ENCODE assay signal across 8 cellular contexts in genomic region chr12:14111230-14111865, GRCh38.
A peak's percentile ranks its signal among the peaks of the same experiment; 100 is the strongest.
DNase-seq lines count a peak whose midpoint lies in the region; ATAC-seq and TF ChIP-seq lines count a peak whose summit lies in the region.

No MANE protein-coding gene starts in this region.

- H3K36me3 ChIP-seq in mammary epithelial cell (ENCODE audit: insufficient read depth, low read length) (no peaks in the 10 kb centered on the region), right lobe of liver (no peaks in the 10 kb centered on the region), neuronal stem cell (replicated peaks in 1 of 2; ENCODE audit: control insufficient read depth in 2 of 2, insufficient read depth in 2 of 2, low read length in 2 of 2) (no peaks in the 10 kb centered on the region), tibial artery (no peaks in the 10 kb centered on the region)

- BruUV-seq in MCF 10A (replicated peaks; lab: Mats Ljungman, UMichigan) = no TSS peak
- no TSS peak for BruUV-seq in mammary epithelial cell (replicated peaks; lab: Mats Ljungman, UMichigan)

- peak; percentile 12 for DNase-seq in MCF 10A (ENCODE audit: unreplicated experiment)
- no peak for DNase-seq in mammary epithelial cell
- peak; percentile 28 for DNase-seq in NCI-H69 (lab: John Stamatoyannopoulos, UW)
- no peak for DNase-seq in right lobe of liver
- no peak for DNase-seq in neuronal stem cell (ENCODE audit: low spot score)
- no peak for DNase-seq in activated gamma-delta T cell (lab: John Stamatoyannopoulos, UW)
- no peak for DNase-seq in tibial artery

- no peak for TF ChIP-seq POLR2A in right lobe of liver (IDR thresholded peaks at IDR 0.05)

- intact Hi-C loops in MCF 10A (cut with micrococcal nuclease) (no loop called here), mammary epithelial cell (cut with micrococcal nuclease) (no loop called here), right lobe of liver (cut with DNase I) (no loop called here), tibial artery (cut with DNase I; ENCODE audit: low total_unique reads) (no loop called here)

- H2BK12ac ChIP-seq in neuronal stem cell (ENCODE audit: low read length) = no peak overlapping the region

- H3K4me1 Mint-ChIP-seq in MCF 10A (ENCODE audit: insufficient read depth, unreplicated experiment) = no peaks in the 10 kb centered on the region

- no peak overlapping the region for H3K27ac Mint-ChIP-seq in MCF 10A (ENCODE audit: low read depth, unreplicated experiment)

- H3K4me3 Mint-ChIP-seq in MCF 10A (ENCODE audit: unreplicated experiment) = no peak overlapping the region

- no peaks in the 10 kb centered on the region for H3K4me1 ChIP-seq in mammary epithelial cell (ENCODE audit: insufficient read depth, low read length)
- H3K4me1 ChIP-seq in right lobe of liver = no peaks in the 10 kb centered on the region
- no peaks in the 10 kb centered on the region for H3K4me1 ChIP-seq in neuronal stem cell (ENCODE audit: control insufficient read depth in 2 of 2, insufficient read depth in 1 of 2, low read depth in 1 of 2, low read length in 2 of 2)
- H3K4me1 ChIP-seq in tibial artery = no peaks in the 10 kb centered on the region

- H3K4me3 ChIP-seq in mammary epithelial cell (replicated peaks in 1 of 3; ENCODE audit: insufficient read depth in 1 of 3, low read depth in 2 of 3, low read length in 3 of 3) (no peak overlapping the region), right lobe of liver (no peak overlapping the region), neuronal stem cell (ENCODE audit: low read length in 2 of 2) (no peak overlapping the region), tibial artery (no peak overlapping the region)

- no peak overlapping the region for H3K23ac ChIP-seq in neuronal stem cell (ENCODE audit: low read depth, low read length, poor library complexity)

- H3K27me3 ChIP-seq in mammary epithelial cell (ENCODE audit: insufficient read depth, low read length) = no peaks in the 10 kb centered on the region
- H3K27me3 ChIP-seq in right lobe of liver = no peaks in the 10 kb centered on the region
- H3K27me3 ChIP-seq in neuronal stem cell (ENCODE audit: control insufficient read depth in 3 of 3, insufficient read depth in 3 of 3, low read depth in 1 of 3, low read length in 3 of 3) = no peaks in the 10 kb centered on the region
- no peaks in the 10 kb centered on the region for H3K27me3 ChIP-seq in tibial artery

- dilution Hi-C loops in mammary epithelial cell (cut with HindIII; ENCODE audit: low sequenced_read_pairs) = no loop called here

- TF ChIP-seq CTCF in MCF 10A (IDR thresholded peaks at IDR 0.05; ENCODE audit: unreplicated experiment) (no peak), mammary epithelial cell (conservative IDR thresholded peaks at IDR 0.05 in 1 of 2, IDR thresholded peaks at IDR 0.05 in 1 of 2; ENCODE audit: extremely low read depth in 1 of 2, insufficient read depth in 1 of 2, low read depth in 1 of 2, low read length in 2 of 2) (no peak), right lobe of liver (IDR thresholded peaks at IDR 0.05) (peak; percentile 16 to 21 (median 20)), tibial artery (IDR thresholded peaks at IDR 0.05) (no peak)

- H3K18ac ChIP-seq in neuronal stem cell (ENCODE audit: low read length) = no peak overlapping the region

- H3K36me3 Mint-ChIP-seq in MCF 10A (ENCODE audit: insufficient read depth, unreplicated experiment) = no peaks in the 10 kb centered on the region

- no peak overlapping the region for H4K91ac ChIP-seq in neuronal stem cell (ENCODE audit: low read depth, low read length, poor library complexity)

- CTCF ChIA-PET in MCF 10A (lab: Yijun Ruan, JAX) (interaction anchor here (0.6 kb wide), 1 partner anchor 24 kb away, joined by 4 read pairs; no protein-coding TSS in a partner anchor), mammary epithelial cell (lab: Charles Lee; ENCODE audit: low non-redundant PET) (no interaction called here)

- no peak overlapping the region for H3K27ac ChIP-seq in mammary epithelial cell (ENCODE audit: insufficient read depth, low read depth, low read length)
- H3K27ac ChIP-seq in right lobe of liver = no peak overlapping the region
- H3K27ac ChIP-seq in neuronal stem cell (replicated peaks; ENCODE audit: low read length) = no peak overlapping the region
- H3K27ac ChIP-seq in tibial artery = no peak overlapping the region

- H3K27me3 Mint-ChIP-seq in MCF 10A (ENCODE audit: insufficient read depth, unreplicated experiment) = no peaks in the 10 kb centered on the region

- no peaks in the 10 kb centered on the region for H3K79me2 ChIP-seq in mammary epithelial cell (ENCODE audit: insufficient read depth, low read length)

- H2AFZ ChIP-seq in mammary epithelial cell (ENCODE audit: low read depth, low read length) (no peak overlapping the region), neuronal stem cell (ENCODE audit: low read length) (no peak overlapping the region)

- H3K4me2 ChIP-seq in mammary epithelial cell (ENCODE audit: insufficient read depth, low read depth, low read length) (no peak overlapping the region), neuronal stem cell (ENCODE audit: insufficient read depth, low read length, poor library complexity, severe bottlenecking) (no peak overlapping the region)

- no peak overlapping the region for H2BK5ac ChIP-seq in neuronal stem cell (ENCODE audit: low read length)

- no peaks in the 10 kb centered on the region for H3K79me1 ChIP-seq in neuronal stem cell (ENCODE audit: low read depth, low read length)

- POLR2A ChIA-PET in MCF 10A (lab: Yijun Ruan, JAX) = no interaction called here

- no peaks in the 10 kb centered on the region for H4K20me1 ChIP-seq in mammary epithelial cell (ENCODE audit: insufficient read depth, low read length)

- H3K9me3 ChIP-seq in mammary epithelial cell (replicated peaks; ENCODE audit: insufficient read depth, low read length) = no peaks in the 10 kb centered on the region
- no peaks in the 10 kb centered on the region for H3K9me3 ChIP-seq in right lobe of liver
- H3K9me3 ChIP-seq in neuronal stem cell (replicated peaks in 1 of 2; ENCODE audit: control insufficient read depth in 2 of 2, insufficient read depth in 1 of 2, low read depth in 1 of 2, low read length in 2 of 2) = no peaks in the 10 kb centered on the region
- no peaks in the 10 kb centered on the region for H3K9me3 ChIP-seq in tibial artery

- no peak overlapping the region for H2BK120ac ChIP-seq in neuronal stem cell (ENCODE audit: low read depth, low read length)

- H2BK15ac ChIP-seq in neuronal stem cell (ENCODE audit: low read length) = no peak overlapping the region

- in situ Hi-C loops in mammary epithelial cell (cut with MboI; ENCODE audit: low sequenced_read_pairs in 2 of 2) = no loop called here

- 83% methylated on average over 8 of the region's 9 CpGs for WGBS in mammary epithelial cell (ENCODE audit: low coverage, missing lambda C conversion rate)
- 22% methylated on average over 9 of the region's 9 CpGs for WGBS in right lobe of liver (ENCODE audit: insufficient coverage, low coverage, low lambda C conversion rate, missing lambda C conversion rate)
- no CpG with 5 or more reads among the region's 9 CpGs for WGBS in neuronal stem cell (ENCODE audit: extremely low coverage in 2 of 2, insufficient read length in 2 of 2, insufficient replicate concordance in 1 of 2), 2 donors

- no peak overlapping the region for H2AK5ac ChIP-seq in neuronal stem cell (ENCODE audit: low read depth, low read length)

- peak; percentile 94 for ATAC-seq in HG02763 (IDR thresholded peaks at IDR 0.05; ENCODE audit: unreplicated experiment)
- ATAC-seq in right lobe of liver = peak in 3 of 4 donors; percentile 31 to 44 (median 39)

- H4K8ac ChIP-seq in neuronal stem cell (ENCODE audit: low read depth, low read length) = no peak overlapping the region

- no peak overlapping the region for H3K14ac ChIP-seq in neuronal stem cell (ENCODE audit: low read length)

- H3K9ac ChIP-seq in mammary epithelial cell (ENCODE audit: insufficient read depth, low read length) = no peak overlapping the region
- no peak overlapping the region for H3K9ac ChIP-seq in neuronal stem cell (ENCODE audit: low read depth, low read length, poor library complexity)

- H3K9me3 Mint-ChIP-seq in MCF 10A (ENCODE audit: unreplicated experiment) = peaks cover 3% of the 10 kb centered on the region

- H3K4ac ChIP-seq in neuronal stem cell (ENCODE audit: low read length) = no peak overlapping the region

Comparison
In these comparisons a context has a peak if more than half of its experiments do, and no peak if none do; other contexts are left out.
1. DNase-seq: peak in MCF 10A (single experiment) and NCI-H69 (single experiment); none in mammary epithelial cell (single experiment), right lobe of liver (0 of 3), neuronal stem cell (single experiment), activated gamma-delta T cell (single experiment) and tibial artery (0 of 2).
2. CTCF ChIP-seq: peak in right lobe of liver (4 of 4); none in MCF 10A (single experiment), mammary epithelial cell (0 of 2) and tibial artery (0 of 2).